Comparison of ENCODE assay signal across 8 cellular contexts in genomic region chr17:81553018-81553615, GRCh38. TPM values are rescaled to one million over a fixed set of nuclear protein-coding genes. Genes with fewer than 3 reads are reported as not detected.
DNase-seq lines count a peak whose midpoint lies in the region; ATAC-seq, FAIRE-seq and TF ChIP-seq lines count a peak whose summit lies in the region.

No MANE protein-coding gene starts in this region.

- no peak for FAIRE-seq in GM12891 (lab: Jason Lieb, UNC)

- H3K27ac ChIP-seq in VCaP = peak overlapping the region; percentile 90
- no peak overlapping the region for H3K27ac ChIP-seq in mammary epithelial cell (ENCODE audit: insufficient read depth, low read depth, low read length)

- ATAC-seq in HG02973 (IDR thresholded peaks at IDR 0.05; ENCODE audit: unreplicated experiment) = peak; percentile 34
- no peak for ATAC-seq in HG02884 (IDR thresholded peaks at IDR 0.05; ENCODE audit: unreplicated experiment)

- peaks cover 28% of the 10 kb centered on the region for H3K4me1 ChIP-seq in mammary epithelial cell (ENCODE audit: insufficient read depth, low read length)

- in situ Hi-C loops in mammary epithelial cell (cut with MboI; ENCODE audit: low sequenced_read_pairs in 2 of 2) = no loop called here

- H3K36me3 ChIP-seq in mammary epithelial cell (ENCODE audit: insufficient read depth, low read length) = peaks cover 3% of the 10 kb centered on the region

- dilution Hi-C loops in mammary epithelial cell (cut with HindIII; ENCODE audit: low sequenced_read_pairs) = loop anchor here (10.0 kb wide), 1 partner anchor 52 kb away; no protein-coding TSS in a partner anchor

- intact Hi-C loops in mammary epithelial cell (cut with micrococcal nuclease) = loop anchor here (2.0 kb wide), 3 partner anchors 14 to 48 kb away; no protein-coding TSS in a partner anchor

- H4K20me1 ChIP-seq in mammary epithelial cell (ENCODE audit: insufficient read depth, low read length) = no peaks in the 10 kb centered on the region

- H3K27me3 ChIP-seq in mammary epithelial cell (ENCODE audit: insufficient read depth, low read length) = no peaks in the 10 kb centered on the region

- TF ChIP-seq CTCF in VCaP (conservative IDR thresholded peaks at IDR 0.05) (peak; percentile 4; the same call in 1 of the 2 replicates), mammary epithelial cell (conservative IDR thresholded peaks at IDR 0.05 in 1 of 2, IDR thresholded peaks at IDR 0.05 in 1 of 2; ENCODE audit: extremely low read depth in 1 of 2, insufficient read depth in 1 of 2, low read depth in 1 of 2, low read length in 2 of 2) (peak in 1 of 2 donors; percentile 37)

- TF ChIP-seq POLR2A in GM12891 (IDR thresholded peaks at IDR 0.05; ENCODE audit: low read depth, low read length) = 0 out of 2 replicates have a peak, but pooled peaks have one; percentile 29

- 8% methylated on average over 14 of the region's 19 CpGs for WGBS in mammary epithelial cell (ENCODE audit: low coverage, missing lambda C conversion rate)

- H3K4me3 ChIP-seq in mammary epithelial cell (replicated peaks in 1 of 3; ENCODE audit: insufficient read depth in 1 of 3, low read depth in 2 of 3, low read length in 3 of 3) = peak overlapping the region; percentile 90 to 95 (median 91)

- CTCF ChIA-PET in mammary epithelial cell (lab: Charles Lee; ENCODE audit: low non-redundant PET) = no interaction called here

- peaks cover 31% of the 10 kb centered on the region for H3K79me2 ChIP-seq in mammary epithelial cell (ENCODE audit: insufficient read depth, low read length)

- no TSS peak for BruUV-seq in mammary epithelial cell (replicated peaks; lab: Mats Ljungman, UMichigan)

- H3K9me3 ChIP-seq in mammary epithelial cell (replicated peaks; ENCODE audit: insufficient read depth, low read length) = no peaks in the 10 kb centered on the region

- H2AFZ ChIP-seq in mammary epithelial cell (ENCODE audit: low read depth, low read length) = peak overlapping the region; percentile 88

- peak; percentile 88 for DNase-seq in GM12891 (ENCODE audit: insufficient read length, low spot score)
- DNase-seq in NCI-H2171 treated with DMSO at 0.1 percent for 48 hours (lab: John Stamatoyannopoulos, UW) = peak; percentile 88
- peak; percentile 80 for DNase-seq in mammary epithelial cell
- DNase-seq in islet precursor cell = peak; percentile 97
- DNase-seq in stimulated activated CD4-positive, alpha-beta T cell treated with anti-CD3 and anti-CD28 coated beads, Interleukin-15, amount 100 ng/mL, for 48 hours (ENCODE audit: low read depth in 2 of 2) = peak; percentile 62 to 72

- H3K4me2 ChIP-seq in mammary epithelial cell (ENCODE audit: insufficient read depth, low read depth, low read length) = peak overlapping the region; percentile 89

- no peak overlapping the region for H3K9ac ChIP-seq in mammary epithelial cell (ENCODE audit: insufficient read depth, low read length)

TF ChIP-seq in GM12891, 5 proteins besides CTCF, POLR2A, EP300 and RAD21:
- TF ChIP-seq TAF1 (IDR thresholded peaks at IDR 0.05; ENCODE audit: low read depth, low read length) (no peak), POLR2AphosphoS5 (IDR thresholded peaks at IDR 0.05; ENCODE audit: low read depth, low read length) (no peak), POU2F2 (IDR thresholded peaks at IDR 0.05; ENCODE audit: low read depth, low read length) (no peak), PAX5 (IDR thresholded peaks at IDR 0.05; ENCODE audit: insufficient read depth, low read length, severe bottlenecking) (no peak), SPI1 (IDR thresholded peaks at IDR 0.05; ENCODE audit: low read depth, low read length) (no peak)

RNA-seq across cellular contexts. Expression of gene FAAP100, which starts 1.0 kb away (rescaled TPM):
- polyA plus RNA-seq in GM12891 (2012; ENCODE audit: low read depth, missing spikeins) = 12.7 TPM
- 10 to 100 TPM; 23.5 to 26.6 TPM for total RNA-seq in mammary epithelial cell
- polyA plus RNA-seq in mammary epithelial cell = 14.6 TPM
- 37.0 TPM for polyA minus RNA-seq in mammary epithelial cell

RNA-seq across cellular contexts. Expression of gene FSCN2, which starts 24.9 kb away (rescaled TPM):
- 1.5 TPM for polyA plus RNA-seq in GM12891 (2012; ENCODE audit: low read depth, missing spikeins)
- total RNA-seq in mammary epithelial cell = under 1 TPM; 0.47 to 0.83 TPM
- 0.03 TPM for polyA plus RNA-seq in mammary epithelial cell
- not detected for polyA minus RNA-seq in mammary epithelial cell

RNA-seq across cellular contexts. Expression of gene ACTG1, which starts 40.5 kb away (rescaled TPM):
- polyA plus RNA-seq in GM12891 (2012; ENCODE audit: low read depth, missing spikeins) = 3,652 TPM
- over 10,000 TPM in 1 of 2 donors, 1,000 to 10,000 TPM in 1; 3,950 to 24,255 TPM for total RNA-seq in mammary epithelial cell
- 8,707 TPM for polyA plus RNA-seq in mammary epithelial cell
- 4,992 TPM for polyA minus RNA-seq in mammary epithelial cell
